Comparison of ENCODE assay signal across 17 cellular contexts in the genomic region with DNA sequence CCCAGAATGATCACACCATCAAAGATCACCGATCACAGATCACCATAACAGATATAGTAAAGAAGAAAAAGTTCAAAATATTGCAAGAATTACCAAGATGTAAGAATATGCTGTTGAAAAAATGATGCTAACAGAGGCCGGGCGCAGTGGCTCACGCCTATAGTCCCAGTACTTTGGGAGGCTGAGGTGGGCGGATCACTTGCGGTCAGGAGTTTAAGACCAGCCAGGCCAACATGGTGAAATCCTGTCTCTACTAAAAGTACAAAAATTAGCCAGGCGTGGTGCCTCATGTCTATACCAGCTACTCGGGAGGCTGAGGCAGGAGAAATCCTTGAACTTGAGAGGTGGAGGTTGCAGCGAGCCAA. TPM values are rescaled to one million over a fixed set of nuclear protein-coding genes. Genes with fewer than 3 reads are reported as not detected.
DNase-seq lines count a peak whose midpoint lies in the region; ATAC-seq lines count a peak whose summit lies in the region.
"Had no signal": no experiment of that assay in that cellular context is flagged by ENCODE, and none has a peak within 500 bp of the region (broad histone marks: within the 10 kb centered on the region; RNA-seq: fewer than 3 reads in every experiment).

No MANE protein-coding gene starts in this region.

- peaks cover 44% of the 10 kb centered on the region for H3K4me1 Mint-ChIP-seq in activated CD4-positive, alpha-beta memory T cell treated with anti-CD3 and anti-CD28 coated beads for 36 hours (ENCODE audit: low read depth)
- H3K4me1 Mint-ChIP-seq in memory B cell: peaks cover 8% of the 10 kb centered on the region

- H3K27ac Mint-ChIP-seq in activated CD4-positive, alpha-beta memory T cell treated with anti-CD3 and anti-CD28 coated beads for 36 hours: peak overlapping the region; percentile 91
- H3K27ac Mint-ChIP-seq in memory B cell: peak overlapping the region; percentile 35

- peak; percentile 4 for ATAC-seq in GM21381 (IDR thresholded peaks at IDR 0.05; ENCODE audit: unreplicated experiment)
- no peak for ATAC-seq in memory B cell (ENCODE audit: low read depth)
- no peak for ATAC-seq in left lobe of liver

- CTCF ChIA-PET in activated CD4-positive, alpha-beta memory T cell treated with anti-CD3 and anti-CD28 coated beads for 36 hours (lab: Charles Lee): interaction anchor here (0.9 to 1.4 kb wide), 3 partner anchors 211 to 654 kb away, joined by 3 read pairs; no protein-coding TSS in a partner anchor

- DNase-seq in activated naive CD4-positive, alpha-beta T cell treated with Interleukin-2 at 50 U/mL for 16 hours: peak; percentile 9
- no peak for DNase-seq in activated naive CD4-positive, alpha-beta T cell (lab: John Stamatoyannopoulos, UW)
- DNase-seq in activated CD4-positive, alpha-beta memory T cell treated with anti-CD3 and anti-CD28 coated beads for 36 hours: peak; percentile 53
- DNase-seq in memory B cell (ENCODE audit: low spot score in 2 of 2): no peak
- DNase-seq in iPS-NIHi7 (ENCODE audit: extremely low spot score): no peak
- no peak for DNase-seq in left lobe of liver (ENCODE audit: low spot score)
- DNase-seq in G401 (ENCODE audit: low spot score): no peak
- DNase-seq: activated CD8-positive, alpha-beta memory T cell treated with anti-CD3 and anti-CD28 coated beads for 24 hours; central memory CD4-positive, alpha-beta T cell; effector CD8-positive, alpha-beta T cell; NCI-H146; nucleus accumbens; sigmoid colon; stimulated activated naive CD4-positive, alpha-beta T cell; uterus had no signal

- POLR2A ChIA-PET in activated CD4-positive, alpha-beta memory T cell treated with anti-CD3 and anti-CD28 coated beads for 36 hours (lab: Charles Lee): interaction anchor here (0.8 to 2.2 kb wide), 5 partner anchors 13 to 215 kb away, joined by 3 to 19 read pairs (median 7); no protein-coding TSS in a partner anchor

- intact Hi-C loops in activated CD4-positive, alpha-beta memory T cell treated with anti-CD3 and anti-CD28 coated beads for 36 hours (cut with micrococcal nuclease): loop anchor here (1.0 to 5.0 kb wide), 8 partner anchors 18 to 211 kb away; a partner anchor contains a TSS

- in situ Hi-C loops in G401 (cut with HindIII; ENCODE audit: low sequenced_read_pairs): no loop called here

- H3K4me3 Mint-ChIP-seq in activated CD4-positive, alpha-beta memory T cell treated with anti-CD3 and anti-CD28 coated beads for 36 hours: peak overlapping the region; percentile 54
- peak overlapping the region; percentile 41 for H3K4me3 Mint-ChIP-seq in memory B cell

- no peaks in the 10 kb centered on the region for H3K27me3 Mint-ChIP-seq in activated CD4-positive, alpha-beta memory T cell treated with anti-CD3 and anti-CD28 coated beads for 36 hours
- H3K27me3 Mint-ChIP-seq in memory B cell: no peaks in the 10 kb centered on the region

- H3K9me3 Mint-ChIP-seq in activated CD4-positive, alpha-beta memory T cell treated with anti-CD3 and anti-CD28 coated beads for 36 hours: peaks cover 3% of the 10 kb centered on the region
- peaks cover 4% of the 10 kb centered on the region for H3K9me3 Mint-ChIP-seq in memory B cell

- H3K36me3 Mint-ChIP-seq in activated CD4-positive, alpha-beta memory T cell treated with anti-CD3 and anti-CD28 coated beads for 36 hours: peaks cover 5% of the 10 kb centered on the region
- peaks cover 7% of the 10 kb centered on the region for H3K36me3 Mint-ChIP-seq in memory B cell

RNA-seq across cellular contexts. Expression of a gene that starts 53.2 kb away (rescaled TPM):
- total RNA-seq in activated CD4-positive, alpha-beta memory T cell treated with anti-CD3 and anti-CD28 coated beads for 36 hours: 10 to 100 TPM; 11.0 to 11.5 TPM
- total RNA-seq in left lobe of liver: 34.0 TPM
- 51.1 and 61.5 TPM in 2 replicates for total RNA-seq in G401 (2014; rRNA removed; shearing (Covaris generic))
- total RNA-seq: HT-29 had no signal

Comparison
In these comparisons a context has a peak if more than half of its experiments do, and no peak if none do; other contexts are left out.
1. DNase-seq: peak in activated naive CD4-positive, alpha-beta T cell treated with Interleukin-2 at 50 U/mL for 16 hours (single experiment) and activated CD4-positive, alpha-beta memory T cell treated with anti-CD3 and anti-CD28 coated beads for 36 hours (single experiment); none in activated naive CD4-positive, alpha-beta T cell (0 of 4), memory B cell (0 of 2), iPS-NIHi7 (single experiment), left lobe of liver (single experiment) and G401 (single experiment).